Comparison of ENCODE assay signal across 27 cellular contexts in the genomic region with DNA sequence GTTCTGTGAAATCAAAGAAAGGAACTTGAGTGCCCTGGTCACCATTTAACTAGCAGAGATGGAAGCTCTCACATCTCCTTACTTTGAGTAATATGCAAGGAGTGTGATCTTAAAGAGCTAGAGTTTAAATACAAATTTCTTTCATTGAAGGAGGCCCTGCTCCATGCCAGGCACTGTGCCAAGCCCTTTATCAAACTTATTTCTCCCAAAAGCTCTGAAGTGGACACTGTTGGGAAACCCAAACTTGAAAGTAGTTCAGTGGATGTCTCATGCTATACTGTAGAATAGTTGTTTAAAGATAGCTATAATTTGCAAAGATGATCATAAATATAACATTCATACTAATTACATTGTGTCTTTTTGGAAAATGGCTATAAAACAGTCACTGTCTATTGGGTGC. TPM values are rescaled to one million over a fixed set of nuclear protein-coding genes. Genes with fewer than 3 reads are reported as not detected.
"Had no signal": no experiment of that assay in that cellular context is flagged by ENCODE, and none has a peak within 500 bp of the region (broad histone marks: within the 10 kb centered on the region; RNA-seq: fewer than 3 reads in every experiment).

No MANE protein-coding gene starts in this region.

- H3K4me1 ChIP-seq: adrenal gland, esophagus muscularis mucosa had no signal

- H3K36me3 ChIP-seq: adrenal gland had no signal

- DNase-seq: activated CD4-positive, alpha-beta memory T cell treated with anti-CD3 and anti-CD28 coated beads, Interleukin-2, amount 10 ng/mL, durations not matched to agents 7 days and 5 days; activated CD4-positive, alpha-beta T cell treated with anti-CD3 and anti-CD28 coated beads for 1 hour; activated CD4-positive, alpha-beta T cell treated with anti-CD3 and anti-CD28 coated beads for 4 hours; activated CD4-positive, alpha-beta T cell treated with anti-CD3 and anti-CD28 coated beads, Interleukin-2, amount 10 ng/mL, durations not matched to agents 7 days and 5 days; activated CD4-positive, alpha-beta T cell treated with anti-CD3 and anti-CD28 coated beads, Interleukin-2, amount 50 U/mL, for 4 hours; activated CD8-positive, alpha-beta memory T cell treated with anti-CD3 and anti-CD28 coated beads, Interleukin-2, amount 50 U/mL, for 48 hours; activated gamma-delta T cell; activated naive CD4-positive, alpha-beta T cell; activated naive CD4-positive, alpha-beta T cell treated with anti-CD3 and anti-CD28 coated beads, Interleukin-2, amount 10 ng/mL, durations not matched to agents 7 days and 5 days; activated T-cell treated with anti-CD3 and anti-CD28 coated beads for 4 hours; activated T-cell treated with anti-CD3 and anti-CD28 coated beads, Interleukin-2, amount 50 U/mL, for 24 hours; activated T-cell treated with anti-CD3 and anti-CD28 coated beads, Interleukin-2, amount 50 U/mL, for 72 hours; amygdala; aorta; body of pancreas; caudate nucleus; cortex of kidney; dermis blood vessel endothelial cell; effector CD4-positive, alpha-beta T cell; effector memory CD8-positive, alpha-beta T cell; erythroblast; foreskin fibroblast; T-helper 2 cell had no signal

- H3K4me3 ChIP-seq: adrenal gland, body of pancreas, esophagus muscularis mucosa had no signal

- ATAC-seq: activated T-cell treated with anti-CD3 and anti-CD28 coated beads, Interleukin-2, amount 50 U/mL, for 72 hours; body of pancreas; effector memory CD8-positive, alpha-beta T cell; WTC11 had no signal

- H3K9me3 ChIP-seq: adrenal gland, body of pancreas, esophagus muscularis mucosa had no signal

- H3K27me3 ChIP-seq: adrenal gland, body of pancreas, esophagus muscularis mucosa had no signal

- H3K27ac ChIP-seq: adrenal gland, body of pancreas, esophagus muscularis mucosa had no signal

RNA-seq across cellular contexts. Expression of a gene that starts 17.1 kb away (rescaled TPM):
- total RNA-seq: activated CD4-positive, alpha-beta memory T cell treated with anti-CD3 and anti-CD28 coated beads, Interleukin-2, amount 10 ng/mL, durations not matched to agents 7 days and 5 days; activated CD4-positive, alpha-beta T cell treated with anti-CD3 and anti-CD28 coated beads, Interleukin-2, amount 10 ng/mL, durations not matched to agents 7 days and 5 days; T-helper 1 cell treated with Interleukin-12 subunit alpha and Interleukin-12 subunit beta and Interleukin-4 antibody, amounts not matched to agents 30 ng/mL and 1 ng/mL, for 36 hours had no signal
